Comparison of ENCODE assay signal across 13 cellular contexts in the genomic region with DNA sequence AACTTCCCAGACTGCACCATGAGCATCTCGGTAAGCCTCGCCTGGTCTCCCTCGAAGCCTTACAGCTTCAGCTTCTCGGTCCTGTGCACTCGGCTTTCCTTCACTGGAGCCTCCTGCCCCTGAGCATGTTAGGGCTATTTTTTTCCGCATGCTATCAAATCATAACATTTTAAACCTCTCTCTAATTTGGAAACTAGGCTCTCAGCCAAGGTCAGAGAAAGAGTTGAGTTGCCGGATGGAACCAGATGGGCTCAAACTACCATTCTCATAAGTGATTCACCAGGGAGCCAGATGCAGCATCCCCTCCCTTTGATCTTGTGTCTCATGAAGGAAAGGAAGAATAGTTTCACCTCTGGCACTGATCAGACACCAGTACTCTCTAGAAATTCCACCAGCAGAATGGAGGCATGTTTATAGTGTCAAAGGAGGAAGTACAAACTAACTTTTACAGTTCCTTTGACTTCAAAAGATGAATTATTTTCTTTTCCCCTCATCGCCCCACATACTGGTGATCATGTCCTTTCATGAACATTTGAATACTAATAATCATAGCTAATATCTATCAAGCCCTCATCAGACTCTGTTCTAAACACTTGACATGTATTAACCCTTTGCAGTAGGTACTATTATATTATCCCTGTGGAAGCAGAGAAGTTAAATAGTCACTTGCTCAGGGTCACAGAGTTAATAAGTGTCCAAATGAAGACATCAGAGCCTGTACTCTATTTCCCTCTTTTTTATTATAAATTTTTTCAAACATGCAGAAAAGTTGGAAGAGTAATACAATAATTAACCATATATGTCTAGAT. TPM values are rescaled to one million over a fixed set of nuclear protein-coding genes. Genes with fewer than 3 reads are reported as not detected.
DNase-seq lines count a peak whose midpoint lies in the region; ATAC-seq, FAIRE-seq and TF ChIP-seq lines count a peak whose summit lies in the region.
"Had no signal": no experiment of that assay in that cellular context is flagged by ENCODE, and none has a peak within 500 bp of the region (broad histone marks: within the 10 kb centered on the region; RNA-seq: fewer than 3 reads in every experiment).

No MANE protein-coding gene starts in this region.

- H3K27ac ChIP-seq in endothelial cell of umbilical vein (ENCODE audit: insufficient read depth, low read depth, low read length) (no peak overlapping the region), ovary (no peak overlapping the region)
- H3K27ac ChIP-seq: C4-2B had no signal

- POLR2A ChIA-PET in endothelial cell of umbilical vein (lab: Charles Lee), result no interaction called here

- DNase-seq in AG10803 (ENCODE audit: low read depth) (peak; percentile 68), NCI-H1694 treated with DMSO at 0.1 percent for 48 hours (lab: John Stamatoyannopoulos, UW) (peak; percentile 71), endothelial cell of umbilical vein (ENCODE audit: low read depth, low spot score) (peak; percentile 54), myocyte (ENCODE audit: low read depth) (peak; percentile 18), ovary (no peak), NCI-H1436 (lab: John Stamatoyannopoulos, UW) (no peak)
- DNase-seq in stimulated activated CD4-positive, alpha-beta T cell treated with anti-CD3 and anti-CD28 coated beads, Interleukin-4, amount 100 ng/mL, for 4 hours, result no peak
- DNase-seq: islet precursor cell, RPMI8226, substantia nigra had no signal

- TF ChIP-seq POLR2A in endothelial cell of umbilical vein (IDR thresholded peaks at IDR 0.05; ENCODE audit: low read depth, low read length) (no peak), ovary (IDR thresholded peaks at IDR 0.05) (no peak)

- TF ChIP-seq EP300 in ovary (IDR thresholded peaks at IDR 0.05), result no peak

- H3K4me3 ChIP-seq in AG10803 (ENCODE audit: low read length) (no peak overlapping the region), endothelial cell of umbilical vein (replicated peaks in 1 of 3; ENCODE audit: insufficient read depth in 1 of 3, low read depth in 1 of 3, low read length in 3 of 3) (no peak overlapping the region), ovary (no peak overlapping the region)

- intact Hi-C loops in endothelial cell of umbilical vein (cut with micrococcal nuclease) (no loop called here), ovary (cut with DNase I) (no loop called here)

- H3K79me2 ChIP-seq in endothelial cell of umbilical vein (ENCODE audit: control insufficient read depth, insufficient read depth, low read length), result no peaks in the 10 kb centered on the region

- H3K36me3 ChIP-seq in endothelial cell of umbilical vein (ENCODE audit: control insufficient read depth in 2 of 2, extremely low read depth in 1 of 2, insufficient read depth in 2 of 2, low read length in 2 of 2) (no peaks in the 10 kb centered on the region), ovary (no peaks in the 10 kb centered on the region)

- H3K9me3 ChIP-seq in endothelial cell of umbilical vein (replicated peaks; ENCODE audit: control insufficient read depth, insufficient read depth, low read length) (no peaks in the 10 kb centered on the region), ovary (no peaks in the 10 kb centered on the region)

- peak overlapping the region; percentile 21 for H3K4me2 ChIP-seq in endothelial cell of umbilical vein (ENCODE audit: insufficient read depth, low read length)

- H3K4me1 ChIP-seq in endothelial cell of umbilical vein (ENCODE audit: control insufficient read depth, extremely low read depth, insufficient read depth, low read length), result peaks cover 9% of the 10 kb centered on the region
- peaks cover 4% of the 10 kb centered on the region for H3K4me1 ChIP-seq in ovary (ENCODE audit: insufficient read depth)

- H4K20me1 ChIP-seq in endothelial cell of umbilical vein (replicated peaks; ENCODE audit: control insufficient read depth, extremely low read depth, insufficient read depth, low read length), result no peaks in the 10 kb centered on the region

- 41 to 50% (median 42%) methylated on average over 8 of the region's 8 CpGs for WGBS in ovary, 3 donors

- H2AFZ ChIP-seq in endothelial cell of umbilical vein (ENCODE audit: low read depth, low read length), result peak overlapping the region; percentile 38

- H3K27me3 ChIP-seq in endothelial cell of umbilical vein (ENCODE audit: control insufficient read depth in 2 of 2, insufficient read depth in 2 of 2, low read length in 2 of 2), result no peaks in the 10 kb centered on the region
- no peaks in the 10 kb centered on the region for H3K27me3 ChIP-seq in ovary

- FAIRE-seq in endothelial cell of umbilical vein (lab: Jason Lieb, UNC), result no peak
- FAIRE-seq: H1 had no signal

- dilution Hi-C loops in endothelial cell of umbilical vein (cut with MboI; ENCODE audit: extremely low pct_ligation_motif_present, low sequenced_read_pairs), result no loop called here

- H3K9me1 ChIP-seq in endothelial cell of umbilical vein (replicated peaks; ENCODE audit: control insufficient read depth, extremely low read depth, insufficient read depth, low read length), result no peaks in the 10 kb centered on the region

- ATAC-seq in HG02610 (IDR thresholded peaks at IDR 0.05; ENCODE audit: unreplicated experiment), result no peak

- H3K9ac ChIP-seq in endothelial cell of umbilical vein (replicated peaks; ENCODE audit: extremely low read depth, insufficient read depth, low read length), result no peak overlapping the region

- CTCF ChIA-PET in endothelial cell of umbilical vein (lab: Charles Lee), result interaction anchor here (1.2 to 1.5 kb wide), 2 partner anchors 69 to 165 kb away, joined by 3 to 4 read pairs; no protein-coding TSS in a partner anchor

- no peak for TF ChIP-seq CTCF in AG10803 (conservative IDR thresholded peaks at IDR 0.05; ENCODE audit: low read length)
- TF ChIP-seq CTCF in endothelial cell of umbilical vein (IDR thresholded peaks at IDR 0.05; ENCODE audit: extremely low read depth in 1 of 2, insufficient read depth in 1 of 2, low read depth in 1 of 2, low read length in 2 of 2), result no peak
- no peak for TF ChIP-seq CTCF in ovary (IDR thresholded peaks at IDR 0.05)

- no TSS peak for BruUV-seq in endothelial cell of umbilical vein (replicated peaks; lab: Mats Ljungman, UMichigan)

TF ChIP-seq in endothelial cell of umbilical vein, 7 proteins besides CTCF, POLR2A, EP300 and RAD21:
- TF ChIP-seq POLR2AphosphoS5 (IDR thresholded peaks at IDR 0.05; ENCODE audit: insufficient read depth, low read depth, low read length), result no peak
- TF ChIP-seq FOS (IDR thresholded peaks at IDR 0.05; ENCODE audit: borderline replicate concordance, insufficient read depth, low read length), result peak; percentile 12

RNA-seq across cellular contexts. Expression of gene MAP1LC3A, which starts 46.7 kb away (rescaled TPM):
- 32.1 and 32.7 TPM in 2 replicates for total RNA-seq in endothelial cell of umbilical vein
- 39.8 and 54.1 TPM in 2 replicates for polyA plus RNA-seq in endothelial cell of umbilical vein
- 12.5 and 26.1 TPM in 2 replicates for polyA plus RNA-seq in endothelial cell of umbilical vein (2011; cell fraction: cytosol; rRNA removed)
- 75.2 and 90.4 TPM in 2 replicates for polyA plus RNA-seq in endothelial cell of umbilical vein (2011; cell fraction: nucleus; rRNA removed)
- 23.2 and 47.2 TPM in 2 replicates for polyA plus RNA-seq in endothelial cell of umbilical vein (2012)
- 5.8 and 6.9 TPM in 2 replicates for polyA minus RNA-seq in endothelial cell of umbilical vein
- not detected for polyA minus RNA-seq in endothelial cell of umbilical vein (2011; cell fraction: cytosol; rRNA and poly(A)+ RNA removed)
- 7.1 and 25.6 TPM in 2 replicates for polyA minus RNA-seq in endothelial cell of umbilical vein (2011; cell fraction: nucleus; rRNA and poly(A)+ RNA removed)
- 104 and 107 TPM in 2 replicates for total RNA-seq in myocyte
- 99.3 TPM for polyA plus RNA-seq in myocyte (2012)
- 10 to 100 TPM; 27.2 to 66.1 (median 36.0) TPM for total RNA-seq in ovary
- 10 to 100 TPM in 1 of 2 donors, 1 to 10 TPM in 1; 3.4 to 57.2 TPM for polyA plus RNA-seq in ovary

Comparison
In these comparisons a context has a peak if more than half of its experiments do, and no peak if none do; other contexts are left out.
1. DNase-seq: peak in AG10803 (single experiment), NCI-H1694 treated with DMSO at 0.1 percent for 48 hours (single experiment), endothelial cell of umbilical vein (single experiment) and myocyte (single experiment); none in stimulated activated CD4-positive, alpha-beta T cell treated with anti-CD3 and anti-CD28 coated beads, Interleukin-4, amount 100 ng/mL, for 4 hours (0 of 2), ovary (0 of 5) and NCI-H1436 (single experiment).